20 cellular contexts compared by ENCODE assay signal in the genomic region with DNA sequence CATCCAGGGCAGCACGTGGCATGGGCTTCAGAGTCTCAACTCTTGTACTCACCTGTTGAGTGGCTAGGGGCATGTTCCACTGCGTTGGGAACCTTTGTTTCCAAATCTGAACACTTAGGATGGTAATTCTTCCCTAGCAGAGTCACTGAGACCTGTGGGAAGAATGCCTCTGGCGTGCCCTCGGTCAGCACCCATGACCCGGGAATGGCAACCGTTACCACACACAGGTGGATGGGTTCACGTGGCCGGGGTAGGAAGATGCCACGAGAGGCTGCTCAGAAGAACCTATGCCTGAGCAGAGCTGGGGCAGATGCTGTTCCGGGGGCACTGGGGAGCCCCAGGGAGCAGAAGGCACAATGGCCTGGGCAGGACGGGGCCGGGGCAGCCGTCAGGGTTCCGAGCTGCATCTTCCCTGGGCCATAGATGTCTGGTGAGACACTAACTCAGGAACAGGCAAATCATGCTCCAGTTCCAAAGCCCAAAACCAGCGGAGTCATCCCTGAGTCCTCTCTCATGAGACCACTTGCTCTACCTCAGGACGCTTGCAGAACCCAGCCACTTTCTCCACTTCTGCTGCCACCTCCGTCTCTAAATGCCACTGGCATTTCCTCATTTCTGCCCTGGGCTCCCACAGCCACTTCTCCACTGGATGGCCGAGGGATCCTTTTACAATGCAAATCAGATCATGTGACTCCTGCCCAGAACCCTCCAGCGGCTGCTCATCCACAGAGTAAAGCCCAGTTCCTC. TPM values are rescaled to one million over a fixed set of nuclear protein-coding genes. Genes with fewer than 3 reads are reported as not detected.
DNase-seq lines count a peak whose midpoint lies in the region; ATAC-seq and TF ChIP-seq lines count a peak whose summit lies in the region.
"Had no signal": no experiment of that assay in that cellular context is flagged by ENCODE, and none has a peak within 500 bp of the region (broad histone marks: within the 10 kb centered on the region; RNA-seq: fewer than 3 reads in every experiment).

No MANE protein-coding gene starts in this region.

- DNase-seq in Right ventricle myocardium inferior (ENCODE audit: missing footprints) (no peak), cardiac septum (ENCODE audit: low spot score) (no peak), caudate nucleus (lab: John Stamatoyannopoulos, UW) (peak in 2 of 61 donors; percentile 22), left lung (peak in 1 of 2 donors; percentile 55)
- DNase-seq in stimulated activated naive CD8-positive, alpha-beta T cell treated with anti-CD3 and anti-CD28 coated beads, Interleukin-15, amount 100 ng/mL, for 72 hours, result no peak
- DNase-seq: activated CD4-positive, alpha-beta T cell treated with anti-CD3 and anti-CD28 coated beads, Interleukin-2, amount 50 U/mL, for 48 hours; activated T-cell treated with anti-CD3 and anti-CD28 coated beads, Interleukin-2, amount 50 U/mL, for 72 hours; CD4-positive, CD25-positive, alpha-beta regulatory T cell; GOT3; NCI-H1048; NCI-H226; stimulated activated naive B cell treated with anti-CD40 and anti-IgM and Interleukin-4, amounts not matched to agents 10 μg/mL and 1 μg/mL and 100 μg/mL, for 72 hours had no signal

- peaks cover under 1% of the 10 kb centered on the region for H3K4me1 Mint-ChIP-seq in stimulated activated naive CD8-positive, alpha-beta T cell treated with anti-CD3 and anti-CD28 coated beads, Interleukin-15, amount 100 ng/mL, for 72 hours
- H3K4me1 Mint-ChIP-seq: CD4-positive, CD25-positive, alpha-beta regulatory T cell had no signal

- H3K4me3 ChIP-seq in left lung, result no peak overlapping the region
- H3K4me3 ChIP-seq: A549, cardiac muscle cell, SK-N-MC had no signal

- peaks cover 0 to under 1% of the 10 kb centered on the region in 2 donors for H3K4me1 ChIP-seq in left lung
- H3K4me1 ChIP-seq: A549, foreskin keratinocyte had no signal

- no peaks in the 10 kb centered on the region for H3K9me3 Mint-ChIP-seq in stimulated activated naive CD8-positive, alpha-beta T cell treated with anti-CD3 and anti-CD28 coated beads, Interleukin-15, amount 100 ng/mL, for 72 hours
- H3K9me3 Mint-ChIP-seq: activated T-cell treated with anti-CD3 and anti-CD28 coated beads, Interleukin-2, amount 50 U/mL, for 72 hours; memory B cell; stimulated activated naive B cell treated with anti-CD40 and anti-IgM and Interleukin-4, amounts not matched to agents 10 μg/mL and 1 μg/mL and 100 μg/mL, for 72 hours had no signal

- H3K27ac Mint-ChIP-seq in stimulated activated naive CD8-positive, alpha-beta T cell treated with anti-CD3 and anti-CD28 coated beads, Interleukin-15, amount 100 ng/mL, for 72 hours, result no peak overlapping the region
- H3K27ac Mint-ChIP-seq: activated T-cell treated with anti-CD3 and anti-CD28 coated beads, Interleukin-2, amount 50 U/mL, for 72 hours; memory B cell; stimulated activated naive B cell treated with anti-CD40 and anti-IgM and Interleukin-4, amounts not matched to agents 10 μg/mL and 1 μg/mL and 100 μg/mL, for 72 hours had no signal

- no peak for TF ChIP-seq CTCF in left lung (IDR thresholded peaks at IDR 0.05)

- H3K9me3 ChIP-seq in left lung, result no peaks in the 10 kb centered on the region
- H3K9me3 ChIP-seq: A549 had no signal

- peak overlapping the region; percentile 41 for H3K27ac ChIP-seq in caudate nucleus (ENCODE audit: low read depth, low read length)
- H3K27ac ChIP-seq in left lung, result no peak overlapping the region
- H3K27ac ChIP-seq: A549, cardiac muscle cell, foreskin keratinocyte, SK-N-MC had no signal

- H3K27me3 ChIP-seq in left lung, result no peaks in the 10 kb centered on the region
- H3K27me3 ChIP-seq: cardiac muscle cell had no signal

- ATAC-seq in Right ventricle myocardium inferior (peak; percentile 40), left lung (peak; percentile 63), GM19035 (IDR thresholded peaks at IDR 0.05; ENCODE audit: unreplicated experiment) (no peak), GM18520 (IDR thresholded peaks at IDR 0.05; ENCODE audit: unreplicated experiment) (no peak), esophagus mucosa (no peak)
- no peak for ATAC-seq in stimulated activated naive CD8-positive, alpha-beta T cell treated with anti-CD3 and anti-CD28 coated beads, Interleukin-15, amount 100 ng/mL, for 72 hours
- ATAC-seq: A549; activated T-cell treated with anti-CD3 and anti-CD28 coated beads, Interleukin-2, amount 50 U/mL, for 72 hours; foreskin keratinocyte; stimulated activated naive B cell treated with anti-CD40 and anti-IgM and Interleukin-4, amounts not matched to agents 10 μg/mL and 1 μg/mL and 100 μg/mL, for 72 hours had no signal

- no peaks in the 10 kb centered on the region for H3K27me3 Mint-ChIP-seq in stimulated activated naive CD8-positive, alpha-beta T cell treated with anti-CD3 and anti-CD28 coated beads, Interleukin-15, amount 100 ng/mL, for 72 hours
- H3K27me3 Mint-ChIP-seq: CD4-positive, CD25-positive, alpha-beta regulatory T cell had no signal

- no peak overlapping the region for H3K4me3 Mint-ChIP-seq in stimulated activated naive CD8-positive, alpha-beta T cell treated with anti-CD3 and anti-CD28 coated beads, Interleukin-15, amount 100 ng/mL, for 72 hours
- H3K4me3 Mint-ChIP-seq: activated T-cell treated with anti-CD3 and anti-CD28 coated beads, Interleukin-2, amount 50 U/mL, for 72 hours; CD4-positive, CD25-positive, alpha-beta regulatory T cell; memory B cell; stimulated activated naive B cell treated with anti-CD40 and anti-IgM and Interleukin-4, amounts not matched to agents 10 μg/mL and 1 μg/mL and 100 μg/mL, for 72 hours had no signal

- intact Hi-C loops in Right ventricle myocardium inferior (cut with DNase I), result no loop called here
- intact Hi-C loops in cardiac septum (cut with DNase I), result no loop called here
- intact Hi-C loops in left lung (cut with DNase I), result no loop called here

- no peaks in the 10 kb centered on the region for H3K36me3 ChIP-seq in left lung
- H3K36me3 ChIP-seq: cardiac muscle cell had no signal

RNA-seq across cellular contexts. Expression of a gene that starts 36.6 kb away (rescaled TPM):
- 12.1 TPM for total RNA-seq in Right ventricle myocardium inferior
- total RNA-seq in cardiac septum, result 4.6 TPM
- total RNA-seq in left lung, result 1 to 10 TPM; 2.4 to 4.1 TPM
- total RNA-seq in esophagus mucosa, result 0.72 TPM
- total RNA-seq: CD4-positive, CD25-positive, alpha-beta regulatory T cell had no signal

Comparison
In these comparisons a context has a peak if more than half of its experiments do, and no peak if none do; other contexts are left out.
1. ATAC-seq: peak in Right ventricle myocardium inferior (single experiment) and left lung (single experiment); none in GM19035 (single experiment), stimulated activated naive CD8-positive, alpha-beta T cell treated with anti-CD3 and anti-CD28 coated beads, Interleukin-15, amount 100 ng/mL, for 72 hours (single experiment), GM18520 (single experiment) and esophagus mucosa (single experiment).